In the genomic region with DNA sequence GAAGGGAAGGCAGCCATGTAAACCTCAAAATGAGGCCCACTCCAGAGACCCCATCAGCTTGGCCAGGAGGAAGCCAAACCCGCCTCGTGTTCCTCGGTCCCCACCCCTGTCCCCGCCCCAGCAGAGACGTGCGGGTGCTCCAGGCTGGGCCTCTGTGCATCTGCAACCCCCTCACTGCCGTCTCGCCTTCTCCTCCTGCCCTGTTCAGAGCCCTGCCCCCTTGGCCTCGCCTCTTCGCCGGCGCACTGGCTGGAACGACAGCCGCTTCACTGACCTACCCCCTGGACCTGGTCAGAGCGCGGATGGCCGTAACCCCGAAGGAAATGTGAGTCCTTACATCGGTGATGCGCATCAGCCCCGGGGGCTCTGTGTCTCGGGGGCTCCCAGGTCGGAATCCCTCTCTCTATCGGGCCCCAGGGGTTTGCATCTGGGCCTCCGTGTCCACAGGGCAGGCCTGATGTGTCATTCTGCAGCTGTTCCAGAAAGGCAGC, we compare ENCODE assay signal across 10 cellular contexts. TPM values are rescaled to one million over a fixed set of nuclear protein-coding genes. Genes with fewer than 3 reads are reported as not detected.
DNase-seq lines count a peak whose midpoint lies in the region; ATAC-seq and TF ChIP-seq lines count a peak whose summit lies in the region.
"Had no signal": no experiment of that assay in that cellular context is flagged by ENCODE, and none has a peak within 500 bp of the region (broad histone marks: within the 10 kb centered on the region; RNA-seq: fewer than 3 reads in every experiment).

No MANE protein-coding gene starts in this region.

- no peak for ATAC-seq in HG03097 (IDR thresholded peaks at IDR 0.05; ENCODE audit: low FRiP score, unreplicated experiment)

- H3K9me3 Mint-ChIP-seq in activated T-helper 1 cell treated with anti-CD3 and anti-CD28 coated beads, Interleukin-12 subunit alpha, Interleukin-12 subunit beta, Interleukin-2, Interleukin-4 antibody, amounts not matched to agents 30 ng/mL and 10 ng/mL and 1 ng/mL, durations not matched to agents 14 hours and 24 hours and 36 hours = no peaks in the 10 kb centered on the region

- H3K27me3 ChIP-seq in left ventricle myocardium inferior (ENCODE audit: low read depth) (no peaks in the 10 kb centered on the region), ovary (no peaks in the 10 kb centered on the region)

- DNase-seq in DMS53 (lab: John Stamatoyannopoulos, UW) (peak; percentile 72), astrocyte of the spinal cord (ENCODE audit: low read depth, low spot score) (no peak), left ventricle myocardium inferior (no peak), ovary (peak in 4 of 5 donors; percentile 60 to 74 (median 66)), DMS 273 (lab: John Stamatoyannopoulos, UW; ENCODE audit: unreplicated experiment) (no peak), retina (no peak)
- DNase-seq in activated T-helper 1 cell treated with anti-CD3 and anti-CD28 coated beads, Interleukin-12 subunit alpha, Interleukin-12 subunit beta, Interleukin-2, Interleukin-4 antibody, amounts not matched to agents 30 ng/mL and 10 ng/mL and 1 ng/mL, durations not matched to agents 14 hours and 24 hours and 36 hours (ENCODE audit: low spot score) = no peak
- DNase-seq: activated effector memory CD4-positive, alpha-beta T cell treated with Interleukin-2 at 50 U/mL for 16 hours; DMS 273 treated with DMSO at 0.1 percent for 48 hours had no signal

- H3K27me3 Mint-ChIP-seq in activated T-helper 1 cell treated with anti-CD3 and anti-CD28 coated beads, Interleukin-12 subunit alpha, Interleukin-12 subunit beta, Interleukin-2, Interleukin-4 antibody, amounts not matched to agents 30 ng/mL and 10 ng/mL and 1 ng/mL, durations not matched to agents 14 hours and 24 hours and 36 hours (ENCODE audit: insufficient read depth) = no peaks in the 10 kb centered on the region

- in situ Hi-C loops in astrocyte of the spinal cord (cut with HindIII; ENCODE audit: low sequenced_read_pairs) = no loop called here

- H3K27ac Mint-ChIP-seq in activated T-helper 1 cell treated with anti-CD3 and anti-CD28 coated beads, Interleukin-12 subunit alpha, Interleukin-12 subunit beta, Interleukin-2, Interleukin-4 antibody, amounts not matched to agents 30 ng/mL and 10 ng/mL and 1 ng/mL, durations not matched to agents 14 hours and 24 hours and 36 hours = no peak overlapping the region

- no peaks in the 10 kb centered on the region for H3K36me3 Mint-ChIP-seq in activated T-helper 1 cell treated with anti-CD3 and anti-CD28 coated beads, Interleukin-12 subunit alpha, Interleukin-12 subunit beta, Interleukin-2, Interleukin-4 antibody, amounts not matched to agents 30 ng/mL and 10 ng/mL and 1 ng/mL, durations not matched to agents 14 hours and 24 hours and 36 hours (ENCODE audit: low read depth)

- TF ChIP-seq EP300 in ovary (IDR thresholded peaks at IDR 0.05) = no peak

- H3K9me3 ChIP-seq in left ventricle myocardium inferior (replicated peaks) (no peaks in the 10 kb centered on the region), ovary (no peaks in the 10 kb centered on the region)

- no peak overlapping the region for H3K4me3 Mint-ChIP-seq in activated T-helper 1 cell treated with anti-CD3 and anti-CD28 coated beads, Interleukin-12 subunit alpha, Interleukin-12 subunit beta, Interleukin-2, Interleukin-4 antibody, amounts not matched to agents 30 ng/mL and 10 ng/mL and 1 ng/mL, durations not matched to agents 14 hours and 24 hours and 36 hours

- intact Hi-C loops in left ventricle myocardium inferior (cut with micrococcal nuclease) (no loop called here), ovary (cut with DNase I) (no loop called here)
- intact Hi-C loops in activated T-helper 1 cell treated with anti-CD3 and anti-CD28 coated beads, Interleukin-12 subunit alpha, Interleukin-12 subunit beta, Interleukin-2, Interleukin-4 antibody, amounts not matched to agents 30 ng/mL and 10 ng/mL and 1 ng/mL, durations not matched to agents 14 hours and 24 hours and 36 hours (cut with micrococcal nuclease) = no loop called here

- H3K27ac ChIP-seq in left ventricle myocardium inferior (replicated peaks) (no peak overlapping the region), ovary (peak overlapping the region; percentile 14 to 74)

- TF ChIP-seq CTCF in astrocyte of the spinal cord (IDR thresholded peaks at IDR 0.05; ENCODE audit: low read depth, low read length) (no peak), left ventricle myocardium inferior (IDR thresholded peaks at IDR 0.05; ENCODE audit: borderline replicate concordance) (no peak), ovary (IDR thresholded peaks at IDR 0.05) (no peak)

- 7 to 17% (median 12%) methylated on average over 20 to 25 of the region's 25 CpGs for WGBS in ovary, 3 donors

- H3K36me3 ChIP-seq in left ventricle myocardium inferior (peaks cover 13% of the 10 kb centered on the region), ovary (no peaks in the 10 kb centered on the region)

- H3K4me1 ChIP-seq in left ventricle myocardium inferior (peaks cover 32% of the 10 kb centered on the region), ovary (ENCODE audit: insufficient read depth) (peaks cover 21% of the 10 kb centered on the region)

- H3K4me1 Mint-ChIP-seq in activated T-helper 1 cell treated with anti-CD3 and anti-CD28 coated beads, Interleukin-12 subunit alpha, Interleukin-12 subunit beta, Interleukin-2, Interleukin-4 antibody, amounts not matched to agents 30 ng/mL and 10 ng/mL and 1 ng/mL, durations not matched to agents 14 hours and 24 hours and 36 hours (ENCODE audit: low read depth) = no peaks in the 10 kb centered on the region

- TF ChIP-seq POLR2A in ovary (IDR thresholded peaks at IDR 0.05) = no peak

- peak overlapping the region; percentile 37 for H3K4me3 ChIP-seq in astrocyte of the spinal cord (ENCODE audit: low read depth, low read length)
- peak overlapping the region; percentile 58 for H3K4me3 ChIP-seq in left ventricle myocardium inferior
- H3K4me3 ChIP-seq in ovary = peak overlapping the region; percentile 51

RNA-seq across cellular contexts. Expression of gene TMEM161A, which starts 32.2 kb away (rescaled TPM):
- total RNA-seq in left ventricle myocardium inferior (22.9 TPM), ovary (10 to 100 TPM; 15.9 to 33.9 (median 23.9) TPM)
- polyA plus RNA-seq in ovary = 10 to 100 TPM in 1 of 2 donors, 1 to 10 TPM in 1; 3.2 to 28.1 TPM
- 46.0 and 48.9 TPM in 2 replicates for total RNA-seq in activated T-helper 1 cell treated with anti-CD3 and anti-CD28 coated beads, Interleukin-12 subunit alpha, Interleukin-12 subunit beta, Interleukin-2, Interleukin-4 antibody, amounts not matched to agents 30 ng/mL and 10 ng/mL and 1 ng/mL, durations not matched to agents 14 hours and 24 hours and 36 hours

RNA-seq across cellular contexts. Expression of gene SLC25A42, which starts 42.3 kb away (rescaled TPM):
- 27.2 TPM for total RNA-seq in left ventricle myocardium inferior
- total RNA-seq in ovary = 10 to 100 TPM in 6 of 7 donors, 1 to 10 TPM in 1; 9.5 to 34.3 (median 23.2) TPM
- 10 to 100 TPM in 1 of 2 donors, 1 to 10 TPM in 1; 6.5 to 18.8 TPM for polyA plus RNA-seq in ovary
- total RNA-seq in activated T-helper 1 cell treated with anti-CD3 and anti-CD28 coated beads, Interleukin-12 subunit alpha, Interleukin-12 subunit beta, Interleukin-2, Interleukin-4 antibody, amounts not matched to agents 30 ng/mL and 10 ng/mL and 1 ng/mL, durations not matched to agents 14 hours and 24 hours and 36 hours = 7.8 and 10.8 TPM in 2 replicates

Comparison
In these comparisons a context has a peak if more than half of its experiments do, and no peak if none do; other contexts are left out.
1. DNase-seq: peak in DMS53 (single experiment) and ovary (4 of 5); none in astrocyte of the spinal cord (single experiment), left ventricle myocardium inferior (single experiment), DMS 273 (single experiment), activated T-helper 1 cell treated with anti-CD3 and anti-CD28 coated beads, Interleukin-12 subunit alpha, Interleukin-12 subunit beta, Interleukin-2, Interleukin-4 antibody, amounts not matched to agents 30 ng/mL and 10 ng/mL and 1 ng/mL, durations not matched to agents 14 hours and 24 hours and 36 hours (single experiment) and retina (single experiment).
2. Peak in every context shown above with its lines, with median percentiles within 50 percentile points of each other: H3K4me3 ChIP-seq.